ENCODE assay signal across 8 cellular contexts in genomic region chr18:36298113-36298701, GRCh38. TPM values are rescaled to one million over a fixed set of nuclear protein-coding genes. Genes with fewer than 3 reads are reported as not detected.
A peak's percentile ranks its signal among the peaks of the same experiment; 100 is the strongest.
DNase-seq lines count a peak whose midpoint lies in the region; ATAC-seq and TF ChIP-seq lines count a peak whose summit lies in the region.

No MANE protein-coding gene starts in this region.

- H3K4me1 Mint-ChIP-seq in CD8-positive, alpha-beta T cell (ENCODE audit: low read depth): peaks cover 2% of the 10 kb centered on the region
- H3K4me1 Mint-ChIP-seq in activated T-helper 2 cell treated with anti-CD3 and anti-CD28 coated beads, Interferon-gamma antibody, Interleukin-2, Interleukin-4, amounts not matched to agents 10 μg/mL and 5 μg/mL and 100 μg/mL, durations not matched to agents 14 hours and 24 hours and 36 hours (ENCODE audit: low read depth): no peaks in the 10 kb centered on the region

- H4K91ac ChIP-seq in trophoblast cell (ENCODE audit: low read depth, low read length): peak overlapping the region; percentile 28

- no peaks in the 10 kb centered on the region for H3K36me3 ChIP-seq in CD8-positive, alpha-beta T cell (ENCODE audit: insufficient read depth, low read length)
- H3K36me3 ChIP-seq in OCI-LY1 (ENCODE audit: insufficient read depth, low read length) (no peaks in the 10 kb centered on the region), trophoblast cell (ENCODE audit: control insufficient read depth in 1 of 2, insufficient read depth in 2 of 2, low read length in 2 of 2) (peaks cover 0 to 1% of the 10 kb centered on the region in 2 experiments)

- CTCF ChIA-PET in CD8-positive, alpha-beta T cell (lab: Charles Lee): no interaction called here

- intact Hi-C loops in CD8-positive, alpha-beta T cell (cut with DNase I, micrococcal nuclease): no loop called here
- intact Hi-C loops in activated T-helper 2 cell treated with anti-CD3 and anti-CD28 coated beads, Interferon-gamma antibody, Interleukin-2, Interleukin-4, amounts not matched to agents 10 μg/mL and 5 μg/mL and 100 μg/mL, durations not matched to agents 14 hours and 24 hours and 36 hours (cut with micrococcal nuclease): no loop called here

- H3K27me3 Mint-ChIP-seq in CD8-positive, alpha-beta T cell (ENCODE audit: low read depth): peaks cover 28% of the 10 kb centered on the region
- H3K27me3 Mint-ChIP-seq in activated T-helper 2 cell treated with anti-CD3 and anti-CD28 coated beads, Interferon-gamma antibody, Interleukin-2, Interleukin-4, amounts not matched to agents 10 μg/mL and 5 μg/mL and 100 μg/mL, durations not matched to agents 14 hours and 24 hours and 36 hours (ENCODE audit: low read depth): peaks cover 25% of the 10 kb centered on the region

- H3K27ac Mint-ChIP-seq in CD8-positive, alpha-beta T cell: no peak overlapping the region
- H3K27ac Mint-ChIP-seq in activated T-helper 2 cell treated with anti-CD3 and anti-CD28 coated beads, Interferon-gamma antibody, Interleukin-2, Interleukin-4, amounts not matched to agents 10 μg/mL and 5 μg/mL and 100 μg/mL, durations not matched to agents 14 hours and 24 hours and 36 hours: no peak overlapping the region

- H2BK12ac ChIP-seq in trophoblast cell (ENCODE audit: low read length): no peak overlapping the region

- ATAC-seq in CD8-positive, alpha-beta T cell: no peak
- ATAC-seq in GM21528 (IDR thresholded peaks at IDR 0.05; ENCODE audit: low FRiP score, unreplicated experiment): peak; percentile 36
- ATAC-seq in foreskin keratinocyte: peak; percentile 12

- H2AFZ ChIP-seq in OCI-LY1 (ENCODE audit: low read length) (no peak overlapping the region), trophoblast cell (ENCODE audit: insufficient read depth, low read length, poor library complexity) (peak overlapping the region; percentile 12)

- H4K20me1 ChIP-seq in OCI-LY1 (ENCODE audit: insufficient read depth, low read length): no peaks in the 10 kb centered on the region

- H3K4me2 ChIP-seq in OCI-LY1 (ENCODE audit: low read length): peak overlapping the region; percentile 66
- peak overlapping the region; percentile 89 for H3K4me2 ChIP-seq in trophoblast cell (ENCODE audit: low read length)

- H3K23ac ChIP-seq in trophoblast cell (ENCODE audit: low read length): no peak overlapping the region

- H3K4ac ChIP-seq in trophoblast cell (ENCODE audit: low read depth, low read length): peak overlapping the region; percentile 44

- H2BK120ac ChIP-seq in trophoblast cell (ENCODE audit: insufficient read depth, low read length, poor library complexity): peak overlapping the region; percentile 49

- peaks cover 3% of the 10 kb centered on the region for H3K27me3 ChIP-seq in CD8-positive, alpha-beta T cell (ENCODE audit: insufficient read depth, low read length)
- H3K27me3 ChIP-seq in OCI-LY1 (ENCODE audit: insufficient read depth, low read length): 0 out of 2 replicates have a peak, but pooled peaks cover 3% of the 10 kb centered on the region
- no peaks in the 10 kb centered on the region for H3K27me3 ChIP-seq in foreskin keratinocyte
- H3K27me3 ChIP-seq in trophoblast cell (ENCODE audit: insufficient read depth, low read length): peaks cover 3% of the 10 kb centered on the region

- no peaks in the 10 kb centered on the region for H3F3A ChIP-seq in OCI-LY1 (ENCODE audit: insufficient read depth, low read length)

- peaks cover 4% of the 10 kb centered on the region for H3K4me1 ChIP-seq in CD8-positive, alpha-beta T cell (ENCODE audit: insufficient read depth, low read length)
- H3K4me1 ChIP-seq in OCI-LY1 (ENCODE audit: insufficient read depth, low read length, severe bottlenecking): no peaks in the 10 kb centered on the region
- peaks cover 16% of the 10 kb centered on the region for H3K4me1 ChIP-seq in foreskin keratinocyte
- peaks cover 18 to 24% of the 10 kb centered on the region in 2 experiments for H3K4me1 ChIP-seq in trophoblast cell (ENCODE audit: control insufficient read depth in 1 of 2, insufficient read depth in 2 of 2, low read length in 2 of 2)

- peak overlapping the region; percentile 20 for H4K8ac ChIP-seq in trophoblast cell (ENCODE audit: low read depth, low read length)

- peak overlapping the region; percentile 48 for H3K14ac ChIP-seq in trophoblast cell (ENCODE audit: low read length)

- DNase-seq in CD8-positive, alpha-beta T cell: no peak
- no peak for DNase-seq in foreskin keratinocyte
- peak in 1 of 2 donors; percentile 28 for DNase-seq in trophoblast cell
- no peak for DNase-seq in RPMI8226
- DNase-seq in central memory CD4-positive, alpha-beta T cell: no peak
- no peak for DNase-seq in activated T-helper 2 cell treated with anti-CD3 and anti-CD28 coated beads, Interferon-gamma antibody, Interleukin-2, Interleukin-4, amounts not matched to agents 10 μg/mL and 5 μg/mL and 100 μg/mL, durations not matched to agents 14 hours and 24 hours and 36 hours (ENCODE audit: low spot score)

- peak overlapping the region; percentile 23 for H3K4me3 Mint-ChIP-seq in CD8-positive, alpha-beta T cell
- no peak overlapping the region for H3K4me3 Mint-ChIP-seq in activated T-helper 2 cell treated with anti-CD3 and anti-CD28 coated beads, Interferon-gamma antibody, Interleukin-2, Interleukin-4, amounts not matched to agents 10 μg/mL and 5 μg/mL and 100 μg/mL, durations not matched to agents 14 hours and 24 hours and 36 hours (ENCODE audit: low read depth)

- H3K9ac ChIP-seq in OCI-LY1 (ENCODE audit: low read length) (no peak overlapping the region; the same call in 1 of the 2 replicates), trophoblast cell (ENCODE audit: low read length) (peak overlapping the region; percentile 89)

- H3K27ac ChIP-seq in CD8-positive, alpha-beta T cell (ENCODE audit: low read depth, low read length): no peak overlapping the region
- no peak overlapping the region for H3K27ac ChIP-seq in OCI-LY1 (ENCODE audit: low read depth, low read length, poor library complexity, severe bottlenecking)
- H3K27ac ChIP-seq in foreskin keratinocyte: no peak overlapping the region
- H3K27ac ChIP-seq in trophoblast cell (ENCODE audit: low read depth, low read length): no peak overlapping the region

- no peaks in the 10 kb centered on the region for H3K36me3 Mint-ChIP-seq in CD8-positive, alpha-beta T cell
- H3K36me3 Mint-ChIP-seq in activated T-helper 2 cell treated with anti-CD3 and anti-CD28 coated beads, Interferon-gamma antibody, Interleukin-2, Interleukin-4, amounts not matched to agents 10 μg/mL and 5 μg/mL and 100 μg/mL, durations not matched to agents 14 hours and 24 hours and 36 hours (ENCODE audit: low read depth): no peaks in the 10 kb centered on the region

- H3K79me2 ChIP-seq in OCI-LY1 (ENCODE audit: insufficient read depth, low read length) (no peaks in the 10 kb centered on the region), trophoblast cell (ENCODE audit: control insufficient read depth, insufficient read depth, low read length, poor library complexity) (peaks cover 9% of the 10 kb centered on the region)

- no peak overlapping the region for H4K12ac ChIP-seq in trophoblast cell (ENCODE audit: low read depth, low read length)

- H3K9me3 Mint-ChIP-seq in CD8-positive, alpha-beta T cell: no peaks in the 10 kb centered on the region
- H3K9me3 Mint-ChIP-seq in activated T-helper 2 cell treated with anti-CD3 and anti-CD28 coated beads, Interferon-gamma antibody, Interleukin-2, Interleukin-4, amounts not matched to agents 10 μg/mL and 5 μg/mL and 100 μg/mL, durations not matched to agents 14 hours and 24 hours and 36 hours: no peaks in the 10 kb centered on the region

- no peak for TF ChIP-seq CTCF in CD8-positive, alpha-beta T cell (IDR thresholded peaks at IDR 0.05)
- no peak for TF ChIP-seq CTCF in OCI-LY1 (IDR thresholded peaks at IDR 0.05; ENCODE audit: low read length)
- no peak for TF ChIP-seq CTCF in foreskin keratinocyte (conservative IDR thresholded peaks at IDR 0.05)

- H3K9me2 ChIP-seq in OCI-LY1 (ENCODE audit: low read depth, low read length): no peaks in the 10 kb centered on the region

- H3K4me3 ChIP-seq in CD8-positive, alpha-beta T cell (ENCODE audit: low read depth, low read length): no peak overlapping the region
- peak overlapping the region; percentile 55 for H3K4me3 ChIP-seq in OCI-LY1 (ENCODE audit: low read depth, low read length, poor library complexity, severe bottlenecking)
- peak overlapping the region; percentile 95 for H3K4me3 ChIP-seq in trophoblast cell (ENCODE audit: low read depth, low read length)

- peak overlapping the region; percentile 27 for H2AK5ac ChIP-seq in trophoblast cell (ENCODE audit: low read length)

- H3K9me3 ChIP-seq in CD8-positive, alpha-beta T cell (ENCODE audit: low read length): no peaks in the 10 kb centered on the region
- H3K9me3 ChIP-seq in OCI-LY1 (ENCODE audit: low read length): no peaks in the 10 kb centered on the region
- H3K9me3 ChIP-seq in trophoblast cell (ENCODE audit: insufficient read depth, low read depth, low read length): no peaks in the 10 kb centered on the region

- peak overlapping the region; percentile 93 for H3K18ac ChIP-seq in trophoblast cell (ENCODE audit: low read length)

- peaks cover 11% of the 10 kb centered on the region for H3K79me1 ChIP-seq in trophoblast cell (ENCODE audit: low read length)

- POLR2A ChIA-PET in CD8-positive, alpha-beta T cell (lab: Charles Lee): interaction anchor here (1.1 kb wide), 1 partner anchor 9 kb away, joined by 3 read pairs; no protein-coding TSS in a partner anchor

- no CpG with 5 or more reads among the region's 67 CpGs for WGBS in trophoblast cell (ENCODE audit: extremely low coverage, insufficient coverage, insufficient read length)

- H2BK5ac ChIP-seq in trophoblast cell (ENCODE audit: low read depth, low read length, poor library complexity): peak overlapping the region; percentile 42

RNA-seq across cellular contexts. Expression of gene FHOD3, which starts 0.7 kb away (rescaled TPM):
- not detected for total RNA-seq in CD8-positive, alpha-beta T cell
- 12.7 and 13.9 TPM in 2 replicates for total RNA-seq in foreskin keratinocyte
- polyA plus RNA-seq in foreskin keratinocyte: 7.8 and 8.7 TPM in 2 replicates
- polyA plus RNA-seq in trophoblast cell (2013): 47.0 and 54.5 TPM in 2 replicates
- total RNA-seq in activated T-helper 2 cell treated with anti-CD3 and anti-CD28 coated beads, Interferon-gamma antibody, Interleukin-2, Interleukin-4, amounts not matched to agents 10 μg/mL and 5 μg/mL and 100 μg/mL, durations not matched to agents 14 hours and 24 hours and 36 hours: not detected in 2 replicates

Comparison
In these comparisons a context has a peak if more than half of its experiments do, and no peak if none do; other contexts are left out.
1. RNA of gene FHOD3, which starts 0.7 kb away (total RNA-seq): 12.7 to 13.9 TPM in foreskin keratinocyte; not detected in CD8-positive, alpha-beta T cell and not detected in activated T-helper 2 cell treated with anti-CD3 and anti-CD28 coated beads, Interferon-gamma antibody, Interleukin-2, Interleukin-4, amounts not matched to agents 10 μg/mL and 5 μg/mL and 100 μg/mL, durations not matched to agents 14 hours and 24 hours and 36 hours; every median in the first group is over 10 times any median in the second.